Comparison of ENCODE assay signal across 12 cellular contexts in genomic region chr17:17963066-17963465, GRCh38.
"Had no signal": no experiment of that assay in that cellular context is flagged by ENCODE, and none has a peak within 500 bp of the region (broad histone marks: within the 10 kb centered on the region; RNA-seq: fewer than 3 reads in every experiment).

No MANE protein-coding gene starts in this region.

- H3K4me3 ChIP-seq: colonic mucosa, right atrium auricular region, thoracic aorta had no signal

- H3K9me3 ChIP-seq: colonic mucosa, right atrium auricular region, thoracic aorta had no signal

- ATAC-seq: foreskin keratinocyte had no signal

- H3K27me3 ChIP-seq: colonic mucosa, foreskin keratinocyte, right atrium auricular region had no signal

- H3K27ac ChIP-seq: colonic mucosa, foreskin keratinocyte, right atrium auricular region, thoracic aorta, VCaP had no signal

- H3K36me3 ChIP-seq: colonic mucosa, right atrium auricular region, thoracic aorta had no signal

- DNase-seq: activated CD4-positive, alpha-beta T cell treated with anti-CD3 and anti-CD28 coated beads, Interleukin-2, amount 50 U/mL, for 48 hours; activated CD4-positive, CD25-positive, alpha-beta regulatory T cell treated with anti-CD3 and anti-CD28 coated beads, Interleukin-2, amount 50 U/mL, for 72 hours; activated naive CD8-positive, alpha-beta T cell treated with anti-CD3 and anti-CD28 coated beads, Interleukin-2, amount 10 ng/mL, durations not matched to agents 7 days and 5 days; colonic mucosa; foreskin keratinocyte; mesendoderm; stimulated activated CD4-positive, alpha-beta T cell treated with anti-CD3 and anti-CD28 coated beads, Interleukin-2, amount 100 ng/mL, for 48 hours; SW 1271; T-helper 2 cell had no signal
